Comparison of ENCODE assay signal across 9 cellular contexts in the genomic region with DNA sequence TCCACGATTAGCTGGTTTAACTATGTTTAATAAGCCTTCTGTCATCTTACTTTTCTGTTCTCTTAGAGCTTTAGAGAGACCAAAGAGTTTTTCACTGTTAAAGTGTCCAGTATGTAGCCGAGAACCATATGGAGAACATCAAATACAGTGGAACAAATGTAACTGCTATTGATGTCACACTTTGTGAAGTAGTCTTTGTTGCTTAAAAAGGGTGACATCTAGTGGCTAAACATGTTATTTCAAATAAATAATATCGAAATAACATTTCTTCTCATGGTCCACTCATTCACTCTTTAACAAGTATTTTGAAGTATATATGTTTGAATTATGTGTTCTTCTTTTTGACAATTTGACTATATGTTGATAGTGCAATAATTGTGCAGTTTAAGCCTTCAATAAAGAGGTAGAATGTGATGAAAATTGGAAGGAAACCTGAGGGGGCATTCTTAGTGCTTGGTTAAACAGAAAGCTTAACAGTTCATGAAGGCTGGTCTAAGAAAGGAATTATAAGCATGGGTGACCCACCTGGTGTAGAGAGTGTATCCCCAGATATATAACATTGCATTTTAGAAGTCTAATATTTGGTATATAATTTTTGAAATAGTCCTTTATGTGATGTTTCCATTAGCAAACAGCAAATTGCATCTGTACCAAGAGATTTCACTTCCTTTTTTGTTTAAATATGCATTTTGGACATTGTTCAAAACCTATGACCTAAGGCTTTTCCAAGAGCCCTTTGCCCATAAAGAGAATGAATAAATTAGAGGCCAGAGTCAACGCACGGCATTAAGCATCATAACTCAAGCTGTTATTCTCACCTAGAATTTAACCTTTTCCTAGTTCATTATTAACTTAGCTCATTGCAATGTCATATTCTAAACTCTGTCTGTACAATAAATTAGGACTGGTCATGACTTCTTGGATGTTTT.
DNase-seq lines count a peak whose midpoint lies in the region; ATAC-seq, FAIRE-seq and TF ChIP-seq lines count a peak whose summit lies in the region.
"Had no signal": no experiment of that assay in that cellular context is flagged by ENCODE, and none has a peak within 500 bp of the region (broad histone marks: within the 10 kb centered on the region; RNA-seq: fewer than 3 reads in every experiment).

No MANE protein-coding gene starts in this region.

- no peak for ATAC-seq in right cardiac atrium
- ATAC-seq in WTC11, result peak; percentile 46
- ATAC-seq in activated CD4-positive, CD25-positive, alpha-beta regulatory T cell treated with anti-CD3 and anti-CD28 coated beads, Interleukin-2, amount 50 U/mL, for 24 hours, result no peak

- CTCF ChIA-PET in HEK293T (lab: Yijun Ruan, JAX) (interaction anchor here (0.6 kb wide), 1 partner anchor 92 kb away, joined by 5 read pairs; no protein-coding TSS in a partner anchor), WTC11 (lab: Charles Lee) (interaction anchor here (1.1 to 2.3 kb wide), 4 partner anchors 10 to 45 kb away, joined by 3 to 7 read pairs (median 4); no protein-coding TSS in a partner anchor)

- TF ChIP-seq CTCF in left ventricle myocardium inferior (IDR thresholded peaks at IDR 0.05; ENCODE audit: borderline replicate concordance), result peak; percentile 62
- TF ChIP-seq CTCF in WTC11 (IDR thresholded peaks at IDR 0.05), result no peak
- peak; percentile 49 for TF ChIP-seq CTCF in kidney (IDR thresholded peaks at IDR 0.05; ENCODE audit: borderline replicate concordance, extremely low read depth, insufficient read depth)

- no peak overlapping the region for H3K4me3 Mint-ChIP-seq in WTC11

- no peaks in the 10 kb centered on the region for H3K27me3 Mint-ChIP-seq in WTC11 (ENCODE audit: low read depth)

- no peaks in the 10 kb centered on the region for H3K36me3 Mint-ChIP-seq in WTC11

- H3K4me1 ChIP-seq in left ventricle myocardium inferior (no peaks in the 10 kb centered on the region), right cardiac atrium (ENCODE audit: control insufficient read depth, insufficient read depth, low read length) (no peaks in the 10 kb centered on the region), kidney (ENCODE audit: control insufficient read depth in 1 of 2, insufficient read depth in 1 of 2, low read depth in 1 of 2, low read length in 2 of 2) (peaks cover 0 to 6% of the 10 kb centered on the region in 2 donors)

- H3K27me3 ChIP-seq in left ventricle myocardium inferior (ENCODE audit: low read depth) (no peaks in the 10 kb centered on the region), right cardiac atrium (ENCODE audit: control insufficient read depth, insufficient read depth) (no peaks in the 10 kb centered on the region)

- peaks cover 4% of the 10 kb centered on the region; the same call in 1 of the 2 replicates for H3K4me1 Mint-ChIP-seq in WTC11

- H3K4me3 ChIP-seq in left ventricle myocardium inferior, result no peak overlapping the region
- H3K4me3 ChIP-seq in right cardiac atrium (ENCODE audit: low read length), result no peak overlapping the region
- H3K4me3 ChIP-seq in kidney (ENCODE audit: low read length in 2 of 2), result no peak overlapping the region

- H3K9me3 ChIP-seq in left ventricle myocardium inferior (replicated peaks) (no peaks in the 10 kb centered on the region), right cardiac atrium (ENCODE audit: control insufficient read depth, low read length) (no peaks in the 10 kb centered on the region), kidney (ENCODE audit: control insufficient read depth in 1 of 2, low read length in 2 of 2) (no peaks in the 10 kb centered on the region)

- DNase-seq in left ventricle myocardium inferior (no peak), right cardiac atrium (no peak), HEK293T (ENCODE audit: extremely low spot score) (peak; percentile 27), MV-4-11 (lab: John Stamatoyannopoulos, UW) (peak; percentile 65), WTC11 (ENCODE audit: low spot score) (no peak), kidney (no peak), NK-92 (lab: John Stamatoyannopoulos, UW; ENCODE audit: unreplicated experiment) (no peak)

- H3K36me3 ChIP-seq in left ventricle myocardium inferior (no peaks in the 10 kb centered on the region), kidney (ENCODE audit: control insufficient read depth in 1 of 2, insufficient read depth in 2 of 2, low read length in 2 of 2) (no peaks in the 10 kb centered on the region)

- no peak overlapping the region for H3K27ac Mint-ChIP-seq in WTC11

- H3K27ac ChIP-seq in left ventricle myocardium inferior (replicated peaks) (no peak overlapping the region), right cardiac atrium (ENCODE audit: low read length) (no peak overlapping the region), kidney (ENCODE audit: low read depth in 2 of 2, low read length in 2 of 2) (no peak overlapping the region)
- H3K27ac ChIP-seq: epithelial cell of prostate had no signal

- POLR2A ChIA-PET in HEK293T (lab: Yijun Ruan, JAX) (no interaction called here), WTC11 (lab: Charles Lee) (no interaction called here)

- H3K9ac ChIP-seq in kidney (ENCODE audit: low read length in 2 of 2), result peak overlapping the region in 1 of 2 donors; percentile 16

- peak; percentile 96 for FAIRE-seq in kidney (lab: Jason Lieb, UNC)

- WGBS in right cardiac atrium, result 47% methylated on average over 5 of the region's 5 CpGs

- intact Hi-C loops in left ventricle myocardium inferior (cut with micrococcal nuclease) (no loop called here), right cardiac atrium (cut with DNase I) (loop anchor here in 2 of 4 donors (10.0 kb wide), 2 partner anchors 305 to 315 kb away; no protein-coding TSS in a partner anchor), kidney (cut with DNase I) (no loop called here)

- H3K9me3 Mint-ChIP-seq in WTC11, result no peaks in the 10 kb centered on the region

TF ChIP-seq in HEK293T, 16 proteins besides CTCF, POLR2A, EP300 and RAD21:
- no peak for TF ChIP-seq FOXK2 (IDR thresholded peaks at IDR 0.05)
- TF ChIP-seq TARDBP (IDR thresholded peaks at IDR 0.05), result no peak
- TF ChIP-seq L3MBTL2 (conservative IDR thresholded peaks at IDR 0.05), result no peak
- TF ChIP-seq ZNF384 (IDR thresholded peaks at IDR 0.05), result no peak
- no peak for TF ChIP-seq ARNT (IDR thresholded peaks at IDR 0.05)
- TF ChIP-seq, protein P1, sequence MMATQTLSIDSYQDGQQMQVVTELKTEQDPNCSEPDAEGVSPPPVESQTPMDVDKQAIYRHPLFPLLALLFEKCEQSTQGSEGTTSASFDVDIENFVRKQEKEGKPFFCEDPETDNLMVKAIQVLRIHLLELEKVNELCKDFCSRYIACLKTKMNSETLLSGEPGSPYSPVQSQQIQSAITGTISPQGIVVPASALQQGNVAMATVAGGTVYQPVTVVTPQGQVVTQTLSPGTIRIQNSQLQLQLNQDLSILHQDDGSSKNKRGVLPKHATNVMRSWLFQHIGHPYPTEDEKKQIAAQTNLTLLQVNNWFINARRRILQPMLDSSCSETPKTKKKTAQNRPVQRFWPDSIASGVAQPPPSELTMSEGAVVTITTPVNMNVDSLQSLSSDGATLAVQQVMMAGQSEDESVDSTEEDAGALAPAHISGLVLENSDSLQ (IDR thresholded peaks at IDR 0.05), result no peak
- no peak for TF ChIP-seq ELF4 (IDR thresholded peaks at IDR 0.05)
- no peak for TF ChIP-seq LEF1 (IDR thresholded peaks at IDR 0.05; ENCODE audit: borderline replicate concordance)
- no peak for TF ChIP-seq BHLHE40 (IDR thresholded peaks at IDR 0.05; ENCODE audit: borderline replicate concordance)
- TF ChIP-seq FOXM1 (IDR thresholded peaks at IDR 0.05; ENCODE audit: borderline replicate concordance), result no peak
- no peak for TF ChIP-seq FOXA1 (IDR thresholded peaks at IDR 0.05)
- TF ChIP-seq SP1 (IDR thresholded peaks at IDR 0.05), result no peak
- TF ChIP-seq HDGF (IDR thresholded peaks at IDR 0.05; ENCODE audit: borderline replicate concordance), result no peak
- no peak for TF ChIP-seq CTBP1 (IDR thresholded peaks at IDR 0.05; ENCODE audit: borderline replicate concordance)
- no peak for TF ChIP-seq SUZ12 (IDR thresholded peaks at IDR 0.05)
- no peak for TF ChIP-seq NFRKB (IDR thresholded peaks at IDR 0.05)

TF ChIP-seq in WTC11, 78 proteins besides CTCF, POLR2A, EP300 and RAD21 (continues in another document):
- TF ChIP-seq CREB1 (CRISPR knock-in tag; IDR thresholded peaks at IDR 0.05) (no peak), HMGA2 (CRISPR knock-in tag; IDR thresholded peaks at IDR 0.05) (no peak), E2F5 (CRISPR knock-in tag; IDR thresholded peaks at IDR 0.05) (no peak)
- TF ChIP-seq, protein P2, sequence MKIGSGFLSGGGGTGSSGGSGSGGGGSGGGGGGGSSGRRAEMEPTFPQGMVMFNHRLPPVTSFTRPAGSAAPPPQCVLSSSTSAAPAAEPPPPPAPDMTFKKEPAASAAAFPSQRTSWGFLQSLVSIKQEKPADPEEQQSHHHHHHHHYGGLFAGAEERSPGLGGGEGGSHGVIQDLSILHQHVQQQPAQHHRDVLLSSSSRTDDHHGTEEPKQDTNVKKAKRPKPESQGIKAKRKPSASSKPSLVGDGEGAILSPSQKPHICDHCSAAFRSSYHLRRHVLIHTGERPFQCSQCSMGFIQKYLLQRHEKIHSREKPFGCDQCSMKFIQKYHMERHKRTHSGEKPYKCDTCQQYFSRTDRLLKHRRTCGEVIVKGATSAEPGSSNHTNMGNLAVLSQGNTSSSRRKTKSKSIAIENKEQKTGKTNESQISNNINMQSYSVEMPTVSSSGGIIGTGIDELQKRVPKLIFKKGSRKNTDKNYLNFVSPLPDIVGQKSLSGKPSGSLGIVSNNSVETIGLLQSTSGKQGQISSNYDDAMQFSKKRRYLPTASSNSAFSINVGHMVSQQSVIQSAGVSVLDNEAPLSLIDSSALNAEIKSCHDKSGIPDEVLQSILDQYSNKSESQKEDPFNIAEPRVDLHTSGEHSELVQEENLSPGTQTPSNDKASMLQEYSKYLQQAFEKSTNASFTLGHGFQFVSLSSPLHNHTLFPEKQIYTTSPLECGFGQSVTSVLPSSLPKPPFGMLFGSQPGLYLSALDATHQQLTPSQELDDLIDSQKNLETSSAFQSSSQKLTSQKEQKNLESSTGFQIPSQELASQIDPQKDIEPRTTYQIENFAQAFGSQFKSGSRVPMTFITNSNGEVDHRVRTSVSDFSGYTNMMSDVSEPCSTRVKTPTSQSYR (CRISPR knock-in tag; IDR thresholded peaks at IDR 0.05), result no peak

Comparison
In these comparisons a context has a peak if more than half of its experiments do, and no peak if none do; other contexts are left out.
1. DNase-seq: peak in HEK293T (single experiment) and MV-4-11 (single experiment); none in left ventricle myocardium inferior (single experiment), right cardiac atrium (0 of 3), WTC11 (single experiment), kidney (single experiment) and NK-92 (single experiment).